Comparison of ENCODE assay signal across 8 cellular contexts in genomic region chr12:107670999-107671643, GRCh38. TPM values are rescaled to one million over a fixed set of nuclear protein-coding genes. Genes with fewer than 3 reads are reported as not detected.
DNase-seq lines count a peak whose midpoint lies in the region; ATAC-seq, FAIRE-seq and TF ChIP-seq lines count a peak whose summit lies in the region.

No MANE protein-coding gene starts in this region.

- POLR2A ChIA-PET in HEK293T (lab: Yijun Ruan, JAX), result interaction anchor here (1.4 kb wide), 1 partner anchor 10 kb away, joined by 3 read pairs; no protein-coding TSS in a partner anchor

- H3K4me1 ChIP-seq in foreskin keratinocyte, result no peaks in the 10 kb centered on the region

- peaks cover 7% of the 10 kb centered on the region for H3K4me1 Mint-ChIP-seq in CD14-positive monocyte

- no peaks in the 10 kb centered on the region for H3K36me3 ChIP-seq in MG63

- no peaks in the 10 kb centered on the region for H3K36me3 Mint-ChIP-seq in CD14-positive monocyte

- no peak for FAIRE-seq in GM19239 (lab: Jason Lieb, UNC)

- no peaks in the 10 kb centered on the region for H3K9me3 ChIP-seq in MG63

- DNase-seq in CD14-positive monocyte (ENCODE audit: low spot score) (no peak), HEK293T (ENCODE audit: extremely low spot score) (peak; percentile 65), foreskin keratinocyte (no peak), MG63 (no peak), GM19239 (ENCODE audit: insufficient read length, low spot score) (no peak), activated gamma-delta T cell treated with Interleukin-2 at 50 U/mL for 16 hours (no peak)
- DNase-seq in activated CD4-positive, alpha-beta T cell treated with anti-CD3 and anti-CD28 coated beads, Interleukin-2, amount 50 U/mL, for 4 hours, result peak; percentile 6 to 17
- DNase-seq in stimulated activated CD4-positive, alpha-beta T cell treated with anti-CD3 and anti-CD28 coated beads, Interleukin-2, amount 100 ng/mL, for 24 hours, result peak; percentile 28 to 50

- no peak overlapping the region for H3K27ac ChIP-seq in foreskin keratinocyte

- peak overlapping the region in 1 of 7 donors; percentile 78 for H3K27ac Mint-ChIP-seq in CD14-positive monocyte

- TF ChIP-seq CTCF in CD14-positive monocyte (IDR thresholded peaks at IDR 0.05), result peak; percentile 73
- peak; percentile 53 for TF ChIP-seq CTCF in foreskin keratinocyte (conservative IDR thresholded peaks at IDR 0.05)

- no peak overlapping the region for H3K4me3 ChIP-seq in MG63

- H3K27me3 Mint-ChIP-seq in CD14-positive monocyte (ENCODE audit: low read depth in 3 of 3), result peaks cover 4 to 17% (median 6%) of the 10 kb centered on the region in 3 donors

- no peak overlapping the region for H3K4me3 Mint-ChIP-seq in CD14-positive monocyte

- H3K27me3 ChIP-seq in foreskin keratinocyte, result peaks cover 30% of the 10 kb centered on the region
- peaks cover 4% of the 10 kb centered on the region; the same call in 1 of the 2 replicates for H3K27me3 ChIP-seq in MG63

- CTCF ChIA-PET in HEK293T (lab: Yijun Ruan, JAX), result interaction anchor here (0.5 to 1.6 kb wide), 12 partner anchors 9 to 1014 kb away, joined by 3 to 17 read pairs (median 3); no protein-coding TSS in a partner anchor

- intact Hi-C loops in CD14-positive monocyte (cut with micrococcal nuclease), result loop anchor here in 1 of 2 donors (10.0 kb wide), 2 partner anchors 524 to 844 kb away; partner anchors contain the start of gene FICD

- no peaks in the 10 kb centered on the region for H3K9me3 Mint-ChIP-seq in CD14-positive monocyte

- peak; percentile 41 for ATAC-seq in foreskin keratinocyte

TF ChIP-seq in HEK293T, 16 proteins besides CTCF, POLR2A, EP300 and RAD21:
- TF ChIP-seq ELF4 (IDR thresholded peaks at IDR 0.05) (no peak), SUZ12 (IDR thresholded peaks at IDR 0.05) (no peak), SP1 (IDR thresholded peaks at IDR 0.05) (no peak), FOXM1 (IDR thresholded peaks at IDR 0.05; ENCODE audit: borderline replicate concordance) (no peak), ARNT (IDR thresholded peaks at IDR 0.05) (no peak), L3MBTL2 (conservative IDR thresholded peaks at IDR 0.05) (no peak), HDGF (IDR thresholded peaks at IDR 0.05; ENCODE audit: borderline replicate concordance) (no peak), LEF1 (IDR thresholded peaks at IDR 0.05; ENCODE audit: borderline replicate concordance) (no peak), CTBP1 (IDR thresholded peaks at IDR 0.05; ENCODE audit: borderline replicate concordance) (no peak), ZNF384 (IDR thresholded peaks at IDR 0.05) (no peak), FOXK2 (IDR thresholded peaks at IDR 0.05) (no peak), NFRKB (IDR thresholded peaks at IDR 0.05) (no peak), FOXA1 (IDR thresholded peaks at IDR 0.05) (no peak), TARDBP (IDR thresholded peaks at IDR 0.05) (no peak)
- TF ChIP-seq, protein P1, sequence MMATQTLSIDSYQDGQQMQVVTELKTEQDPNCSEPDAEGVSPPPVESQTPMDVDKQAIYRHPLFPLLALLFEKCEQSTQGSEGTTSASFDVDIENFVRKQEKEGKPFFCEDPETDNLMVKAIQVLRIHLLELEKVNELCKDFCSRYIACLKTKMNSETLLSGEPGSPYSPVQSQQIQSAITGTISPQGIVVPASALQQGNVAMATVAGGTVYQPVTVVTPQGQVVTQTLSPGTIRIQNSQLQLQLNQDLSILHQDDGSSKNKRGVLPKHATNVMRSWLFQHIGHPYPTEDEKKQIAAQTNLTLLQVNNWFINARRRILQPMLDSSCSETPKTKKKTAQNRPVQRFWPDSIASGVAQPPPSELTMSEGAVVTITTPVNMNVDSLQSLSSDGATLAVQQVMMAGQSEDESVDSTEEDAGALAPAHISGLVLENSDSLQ (IDR thresholded peaks at IDR 0.05), result no peak

RNA-seq across cellular contexts. Expression of gene PWP1, which starts 14.5 kb away (rescaled TPM):
- polyA plus RNA-seq in CD14-positive monocyte (10 to 100 TPM; 27.1 to 28.0 TPM), foreskin keratinocyte (55.7 and 67.7 TPM in 2 replicates)
- 72.8 and 79.7 TPM in 2 replicates for total RNA-seq in foreskin keratinocyte
- total RNA-seq in MG63 (2014; rRNA removed; shearing (Covaris generic); ENCODE audit: low replicate concordance), result 29.2 and 47.3 TPM in 2 replicates

Comparison
In these comparisons a context has a peak if more than half of its experiments do, and no peak if none do; other contexts are left out.
1. DNase-seq: peak in HEK293T (single experiment), activated CD4-positive, alpha-beta T cell treated with anti-CD3 and anti-CD28 coated beads, Interleukin-2, amount 50 U/mL, for 4 hours (2 of 2) and stimulated activated CD4-positive, alpha-beta T cell treated with anti-CD3 and anti-CD28 coated beads, Interleukin-2, amount 100 ng/mL, for 24 hours (2 of 2); none in CD14-positive monocyte (single experiment), foreskin keratinocyte (0 of 2), MG63 (single experiment), GM19239 (single experiment) and activated gamma-delta T cell treated with Interleukin-2 at 50 U/mL for 16 hours (single experiment).